ENCODE assay signal across 26 cellular contexts in genomic region chr12:51693569-51693968, GRCh38.
"Had no signal": no experiment of that assay in that cellular context is flagged by ENCODE, and none has a peak within 500 bp of the region (broad histone marks: within the 10 kb centered on the region; RNA-seq: fewer than 3 reads in every experiment).

No MANE protein-coding gene starts in this region.

- H3K9me3 ChIP-seq: stomach, suprapubic skin, testis, thoracic aorta, thyroid gland, tibial artery, tibial nerve, transverse colon, upper lobe of left lung, upper lobe of right lung, uterus, vagina had no signal

- H3K4me3 ChIP-seq: stomach, suprapubic skin, testis, thoracic aorta, thyroid gland, tibial artery, tibial nerve, transverse colon, upper lobe of left lung, upper lobe of right lung, uterus, vagina had no signal

- H3K27ac ChIP-seq: stomach, suprapubic skin, testis, thoracic aorta, thyroid gland, tibial artery, tibial nerve, transverse colon, upper lobe of left lung, upper lobe of right lung, uterus, vagina had no signal

- H3K27me3 ChIP-seq: stomach, testis, thyroid gland, tibial nerve, transverse colon, upper lobe of left lung, uterus, vagina had no signal

- DNase-seq: stimulated activated CD4-positive, alpha-beta T cell treated with anti-CD3 and anti-CD28 coated beads, Interleukin-2, amount 100 ng/mL, for 48 hours; stimulated activated CD4-positive, alpha-beta T cell treated with anti-CD3 and anti-CD28 coated beads, Interleukin-4, amount 100 ng/mL, for 1 hour; stimulated activated CD4-positive, alpha-beta T cell treated with anti-CD3 and anti-CD28 coated beads, Interleukin-4, amount 100 ng/mL, for 24 hours; stimulated activated CD4-positive, alpha-beta T cell treated with anti-CD3 and anti-CD28 coated beads, Interleukin-4, amount 100 ng/mL, for 4 hours; stimulated activated CD8-positive, alpha-beta memory T cell treated with anti-CD3 and anti-CD28 coated beads, Interleukin-4, amount 100 ng/mL, for 48 hours; stimulated activated naive B cell treated with anti-CD40 and anti-IgM and Interleukin-4, amounts not matched to agents 10 μg/mL and 1 μg/mL and 100 μg/mL, for 72 hours; stimulated activated naive CD4-positive, alpha-beta T cell; stimulated activated naive CD4-positive, alpha-beta T cell treated with Interleukin-2 at 50 U/mL for 16 hours; stimulated activated naive CD8-positive, alpha-beta T cell treated with anti-CD3 and anti-CD28 coated beads, Interleukin-15, amount 100 ng/mL, for 72 hours; stimulated activated naive CD8-positive, alpha-beta T cell treated with anti-CD3 and anti-CD28 coated beads, Interleukin-15, Interleukin-2, amounts not matched to agents 100 U/mL and 50 U/mL, for 24 hours; stomach; substantia nigra; testis; thyroid gland; tibial artery; transverse colon; upper lobe of left lung; upper lobe of right lung; uterus had no signal

- H3K4me1 ChIP-seq: stomach, suprapubic skin, testis, thyroid gland, tibial artery, tibial nerve, upper lobe of left lung, upper lobe of right lung, uterus, vagina had no signal

- H3K36me3 ChIP-seq: stomach, suprapubic skin, thoracic aorta, thyroid gland, tibial artery, tibial nerve, transverse colon, upper lobe of left lung, upper lobe of right lung, uterus, vagina had no signal

- FAIRE-seq: urothelium cell line had no signal

- ATAC-seq: stimulated activated effector memory CD8-positive, alpha-beta T cell treated with anti-CD3 and anti-CD28 coated beads, Interleukin-12 subunit alpha, Interleukin-12 subunit beta, amount 100 ng/mL, for 72 hours; stimulated activated memory B cell treated with anti-CD40 and anti-IgM and Interleukin-4, amounts not matched to agents 10 μg/mL and 1 μg/mL and 100 μg/mL, for 72 hours; stimulated activated naive B cell treated with anti-CD40 and anti-IgM and Interleukin-4, amounts not matched to agents 10 μg/mL and 1 μg/mL and 100 μg/mL, for 72 hours; stimulated activated naive CD8-positive, alpha-beta T cell treated with anti-CD3 and anti-CD28 coated beads, Interleukin-15, amount 100 ng/mL, for 72 hours; stimulated activated naive CD8-positive, alpha-beta T cell treated with anti-CD3 and anti-CD28 coated beads, Interleukin-15, Interleukin-2, amounts not matched to agents 100 U/mL and 50 U/mL, for 24 hours; upper lobe of right lung had no signal
